In the genomic region with DNA sequence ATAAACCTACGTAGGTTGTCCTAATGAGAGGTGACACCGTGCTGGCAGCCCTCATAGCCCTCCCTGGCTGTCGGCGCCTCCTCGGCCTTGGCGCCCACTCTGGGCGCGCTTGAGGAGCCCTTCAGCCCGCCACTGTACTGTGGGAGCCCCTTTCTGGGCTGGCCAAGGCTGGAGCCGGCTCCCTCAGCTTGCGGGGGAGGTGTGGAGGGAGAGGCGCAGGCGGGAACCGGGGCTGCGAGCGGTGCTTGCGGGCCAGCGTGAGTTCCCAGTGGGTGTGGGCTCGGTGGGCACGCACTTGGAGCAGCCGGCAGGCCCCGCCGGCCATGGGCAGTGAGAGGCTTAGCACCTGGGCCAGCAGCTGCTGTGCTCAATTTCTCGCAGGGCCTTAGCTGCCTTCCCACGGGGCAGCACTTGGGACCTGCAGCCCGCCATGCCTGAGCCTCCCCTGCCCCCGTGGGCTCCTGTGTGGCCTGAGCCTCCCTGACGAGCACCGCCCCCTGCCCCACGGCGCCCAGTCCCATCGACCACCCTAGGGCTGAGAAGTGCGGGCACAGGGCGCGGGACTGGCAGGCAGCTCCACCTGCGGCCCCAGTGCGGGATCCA, we compare ENCODE assay signal across 14 cellular contexts. TPM values are rescaled to one million over a fixed set of nuclear protein-coding genes. Genes with fewer than 3 reads are reported as not detected.
DNase-seq lines count a peak whose midpoint lies in the region; ATAC-seq and TF ChIP-seq lines count a peak whose summit lies in the region.
"Had no signal": no experiment of that assay in that cellular context is flagged by ENCODE, and none has a peak within 500 bp of the region (broad histone marks: within the 10 kb centered on the region; RNA-seq: fewer than 3 reads in every experiment).

No MANE protein-coding gene starts in this region.

- no peak for TF ChIP-seq EP300 in suprapubic skin (IDR thresholded peaks at IDR 0.05)

- no peaks in the 10 kb centered on the region for H3K9me3 Mint-ChIP-seq in activated CD4-positive, alpha-beta memory T cell treated with anti-CD3 and anti-CD28 coated beads for 36 hours

- peak; percentile 50 for DNase-seq in Right ventricle myocardium superior
- DNase-seq in cardiac septum (ENCODE audit: low spot score) = no peak
- DNase-seq in activated CD4-positive, alpha-beta memory T cell treated with anti-CD3 and anti-CD28 coated beads for 36 hours = no peak
- peak in 1 of 2 donors; percentile 63 for DNase-seq in suprapubic skin (ENCODE audit: low spot score in 2 of 2)
- no peak for DNase-seq in activated CD4-positive, CD25-positive, alpha-beta regulatory T cell treated with anti-CD3 and anti-CD28 coated beads, Interleukin-2, amount 50 U/mL, for 72 hours
- DNase-seq in cerebellum (ENCODE audit: low spot score) = no peak
- DNase-seq in activated gamma-delta T cell (lab: John Stamatoyannopoulos, UW) = no peak
- DNase-seq: activated T-cell treated with anti-CD3 and anti-CD28 coated beads for 4 hours, adrenal gland, DMS53, NCI-H2081, thyroid gland had no signal

- no peak for TF ChIP-seq CTCF in suprapubic skin (IDR thresholded peaks at IDR 0.05)

- intact Hi-C loops in Right ventricle myocardium superior (cut with DNase I) (no loop called here), cardiac septum (cut with DNase I) (loop anchor here (5.0 kb wide), 1 partner anchor 40 kb away; a partner anchor contains a TSS)
- intact Hi-C loops in activated CD4-positive, alpha-beta memory T cell treated with anti-CD3 and anti-CD28 coated beads for 36 hours (cut with micrococcal nuclease) = loop anchor here (2.0 to 5.0 kb wide), 2 partner anchors 141 to 210 kb away; a partner anchor contains a TSS

- H3K27ac ChIP-seq in layer of hippocampus (ENCODE audit: low read depth, low read length) (peak overlapping the region; percentile 18), suprapubic skin (peak overlapping the region; percentile 11)
- H3K27ac ChIP-seq: adrenal gland, ovary, thyroid gland had no signal

- no peaks in the 10 kb centered on the region for H3K27me3 ChIP-seq in layer of hippocampus (ENCODE audit: control insufficient read depth, insufficient read depth, low read length)
- no peaks in the 10 kb centered on the region for H3K27me3 ChIP-seq in suprapubic skin
- H3K27me3 ChIP-seq: adrenal gland, ovary, thyroid gland had no signal

- peaks cover 12% of the 10 kb centered on the region for H3K36me3 ChIP-seq in suprapubic skin
- H3K36me3 ChIP-seq: adrenal gland, ovary, thyroid gland had no signal

- WGBS in suprapubic skin = 87% methylated on average over 16 of the region's 37 CpGs

- ATAC-seq in Right ventricle myocardium superior (ENCODE audit: poor library complexity) = no peak

- H3K4me3 Mint-ChIP-seq in activated CD4-positive, alpha-beta memory T cell treated with anti-CD3 and anti-CD28 coated beads for 36 hours = peak overlapping the region; percentile 8

- peaks cover 33% of the 10 kb centered on the region for H3K4me1 Mint-ChIP-seq in activated CD4-positive, alpha-beta memory T cell treated with anti-CD3 and anti-CD28 coated beads for 36 hours (ENCODE audit: low read depth)

- CTCF ChIA-PET in activated CD4-positive, alpha-beta memory T cell treated with anti-CD3 and anti-CD28 coated beads for 36 hours (lab: Charles Lee) = interaction anchor here (0.7 kb wide), 1 partner anchor 35 kb away, joined by 3 read pairs; no protein-coding TSS in a partner anchor

- H3K4me1 ChIP-seq in suprapubic skin = peaks cover 22% of the 10 kb centered on the region

- no peak overlapping the region for H3K27ac Mint-ChIP-seq in activated CD4-positive, alpha-beta memory T cell treated with anti-CD3 and anti-CD28 coated beads for 36 hours

- peaks cover 22% of the 10 kb centered on the region for H3K36me3 Mint-ChIP-seq in activated CD4-positive, alpha-beta memory T cell treated with anti-CD3 and anti-CD28 coated beads for 36 hours

- no peaks in the 10 kb centered on the region for H3K9me3 ChIP-seq in suprapubic skin
- H3K9me3 ChIP-seq: adrenal gland, ovary, thyroid gland had no signal

- no peaks in the 10 kb centered on the region for H3K27me3 Mint-ChIP-seq in activated CD4-positive, alpha-beta memory T cell treated with anti-CD3 and anti-CD28 coated beads for 36 hours

- H3K4me3 ChIP-seq in suprapubic skin = peak overlapping the region; percentile 94
- H3K4me3 ChIP-seq: adrenal gland, ovary, thyroid gland had no signal

- POLR2A ChIA-PET in activated CD4-positive, alpha-beta memory T cell treated with anti-CD3 and anti-CD28 coated beads for 36 hours (lab: Charles Lee) = interaction anchor here (0.6 to 1.0 kb wide), 2 partner anchors 24 to 40 kb away, joined by 3 read pairs; a partner anchor contains a TSS

- no peak for TF ChIP-seq POLR2A in suprapubic skin (IDR thresholded peaks at IDR 0.05)

RNA-seq across cellular contexts. Expression of a gene that starts 40.1 kb away (rescaled TPM):
- total RNA-seq in Right ventricle myocardium superior (89.5 TPM), cardiac septum (97.4 TPM), suprapubic skin (10 to 100 TPM; 35.8 to 47.1 (median 41.5) TPM), cerebellum (43.8 TPM)
- 100 to 1,000 TPM; 134 to 146 TPM for total RNA-seq in activated CD4-positive, alpha-beta memory T cell treated with anti-CD3 and anti-CD28 coated beads for 36 hours
